In the genomic region with DNA sequence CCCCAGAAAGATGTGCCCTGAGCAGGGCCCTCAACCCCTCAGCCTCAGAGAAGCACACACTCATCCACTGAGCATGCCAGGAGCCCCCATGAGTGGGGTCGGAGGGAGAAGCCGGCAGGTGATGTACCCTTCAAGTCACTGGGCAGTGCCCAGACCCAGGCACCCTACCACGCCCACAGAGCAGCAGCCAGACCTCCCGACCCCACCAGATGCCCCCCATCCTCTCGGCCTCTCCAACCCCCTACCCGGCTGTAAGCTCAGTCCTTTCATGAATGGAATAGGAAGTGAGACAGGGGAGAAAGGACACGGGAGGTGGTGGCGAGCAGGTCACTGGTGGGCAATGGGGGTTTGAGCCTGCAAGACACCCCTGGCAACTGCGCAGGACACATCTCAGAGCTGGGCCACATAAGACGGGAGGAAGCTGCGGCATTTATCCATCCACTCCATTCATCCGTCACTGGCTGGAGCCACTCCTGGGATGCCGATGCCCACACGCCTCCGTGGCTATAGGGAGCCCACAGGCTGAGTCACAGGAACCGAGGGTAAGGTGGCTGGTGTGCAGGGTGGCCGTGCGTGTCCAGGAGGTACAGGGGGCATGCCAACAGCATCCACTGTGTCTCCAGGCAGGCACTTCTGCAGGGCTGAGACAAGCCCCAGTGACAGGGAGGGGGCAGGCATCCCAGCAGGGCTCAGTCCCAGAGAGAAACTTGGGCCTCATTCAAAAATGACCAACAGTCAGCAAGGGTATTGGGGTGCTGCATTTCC, we compare ENCODE assay signal across 30 cellular contexts. TPM values are rescaled to one million over a fixed set of nuclear protein-coding genes. Genes with fewer than 3 reads are reported as not detected.
DNase-seq lines count a peak whose midpoint lies in the region; ATAC-seq, FAIRE-seq and TF ChIP-seq lines count a peak whose summit lies in the region.
"Had no signal": no experiment of that assay in that cellular context is flagged by ENCODE, and none has a peak within 500 bp of the region (broad histone marks: within the 10 kb centered on the region; RNA-seq: fewer than 3 reads in every experiment).

No MANE protein-coding gene starts in this region.

- no peak overlapping the region for H2AFZ ChIP-seq in trophoblast cell (ENCODE audit: insufficient read depth, low read length, poor library complexity)

- no peaks in the 10 kb centered on the region for H3K79me2 ChIP-seq in trophoblast cell (ENCODE audit: control insufficient read depth, insufficient read depth, low read length, poor library complexity)

- no peak overlapping the region for H3K18ac ChIP-seq in trophoblast cell (ENCODE audit: low read length)

- H3K27me3 ChIP-seq in layer of hippocampus (ENCODE audit: control insufficient read depth, insufficient read depth, low read length), result no peaks in the 10 kb centered on the region
- no peaks in the 10 kb centered on the region for H3K27me3 ChIP-seq in trophoblast cell (ENCODE audit: insufficient read depth, low read length)
- peaks cover 5% of the 10 kb centered on the region for H3K27me3 ChIP-seq in upper lobe of right lung
- H3K27me3 ChIP-seq: BLaER1 treated with 17β-estradiol and CSF1 and Interleukin-3, amounts not matched to agents 10 nM and 100 nM had no signal

- no peak overlapping the region for H3K4me2 ChIP-seq in trophoblast cell (ENCODE audit: low read length)
- H3K4me2 ChIP-seq: A549; BLaER1 treated with 17β-estradiol and CSF1 and Interleukin-3, amounts not matched to agents 10 nM and 100 nM; KMS-11 had no signal

- TF ChIP-seq CTCF in upper lobe of right lung (IDR thresholded peaks at IDR 0.05), result no peak

- no peak overlapping the region for H2AK5ac ChIP-seq in trophoblast cell (ENCODE audit: low read length)

- H3K4me3 ChIP-seq in trophoblast cell (ENCODE audit: low read depth, low read length), result no peak overlapping the region
- no peak overlapping the region for H3K4me3 ChIP-seq in upper lobe of right lung
- H3K4me3 ChIP-seq: A549; BLaER1 treated with 17β-estradiol and CSF1 and Interleukin-3, amounts not matched to agents 10 nM and 100 nM had no signal

- H3K9me3 ChIP-seq in trophoblast cell (ENCODE audit: insufficient read depth, low read depth, low read length) (peaks cover 2% of the 10 kb centered on the region), upper lobe of right lung (no peaks in the 10 kb centered on the region)
- H3K9me3 ChIP-seq: A549; BLaER1 treated with 17β-estradiol and CSF1 and Interleukin-3, amounts not matched to agents 10 nM and 100 nM had no signal

- peak overlapping the region; percentile 19 for H4K12ac ChIP-seq in trophoblast cell (ENCODE audit: low read depth, low read length)

- no peak overlapping the region for H2BK12ac ChIP-seq in trophoblast cell (ENCODE audit: low read length)

- H2BK5ac ChIP-seq in trophoblast cell (ENCODE audit: low read depth, low read length, poor library complexity), result no peak overlapping the region

- no peak for ATAC-seq in upper lobe of right lung
- ATAC-seq in HG02642 (IDR thresholded peaks at IDR 0.05; ENCODE audit: poor library complexity, unreplicated experiment), result no peak
- ATAC-seq: A549, Panc1 had no signal

- no peak overlapping the region for H3K23ac ChIP-seq in trophoblast cell (ENCODE audit: low read length)

- no CpG with 5 or more reads among the region's 18 CpGs for WGBS in trophoblast cell (ENCODE audit: extremely low coverage, insufficient coverage, insufficient read length)

- DNase-seq in caudate nucleus (lab: John Stamatoyannopoulos, UW), result peak in 3 of 61 donors; percentile 10 to 31 (median 23)
- DNase-seq in trophoblast cell, result no peak
- DNase-seq in upper lobe of right lung, result peak; percentile 43
- no peak for DNase-seq in frontal cortex (ENCODE audit: low spot score in 2 of 2)
- DNase-seq in NCI-H2227 treated with DMSO at 0.1 percent for 48 hours (lab: John Stamatoyannopoulos, UW), result no peak
- DNase-seq in NCI-H2196 treated with DMSO at 0.1 percent for 48 hours (lab: John Stamatoyannopoulos, UW; ENCODE audit: unreplicated experiment), result no peak
- DNase-seq: AML-193; CD4-positive, alpha-beta T cell; H9; HFFc6; NCI-H1048; NCI-H1417; NCI-H1694; NCI-H2029 treated with DMSO at 0.1 percent for 48 hours; NCI-H226; NCI-H510A; NCI-H69; SHP77 had no signal

- intact Hi-C loops in upper lobe of right lung (cut with DNase I), result no loop called here

- no peak overlapping the region for H3K9ac ChIP-seq in trophoblast cell (ENCODE audit: low read length)
- H3K9ac ChIP-seq: BLaER1 treated with 17β-estradiol and CSF1 and Interleukin-3, amounts not matched to agents 10 nM and 100 nM; KMS-11 had no signal

- H3K4me1 ChIP-seq in trophoblast cell (ENCODE audit: control insufficient read depth in 1 of 2, insufficient read depth in 2 of 2, low read length in 2 of 2) (no peaks in the 10 kb centered on the region), upper lobe of right lung (no peaks in the 10 kb centered on the region)
- H3K4me1 ChIP-seq: A549; BLaER1 treated with 17β-estradiol and CSF1 and Interleukin-3, amounts not matched to agents 10 nM and 100 nM had no signal

- no peak overlapping the region for H4K8ac ChIP-seq in trophoblast cell (ENCODE audit: low read depth, low read length)

- no peak overlapping the region for H3K14ac ChIP-seq in trophoblast cell (ENCODE audit: low read length)

- peak overlapping the region; percentile 93 for H3K27ac ChIP-seq in caudate nucleus (ENCODE audit: low read depth, low read length)
- peak overlapping the region; percentile 97 for H3K27ac ChIP-seq in layer of hippocampus (ENCODE audit: low read depth, low read length)
- no peak overlapping the region for H3K27ac ChIP-seq in trophoblast cell (ENCODE audit: low read depth, low read length)
- no peak overlapping the region for H3K27ac ChIP-seq in upper lobe of right lung
- H3K27ac ChIP-seq: A549; BLaER1 treated with 17β-estradiol and CSF1 and Interleukin-3, amounts not matched to agents 10 nM and 100 nM; HL-60; KMS-11; RWPE1 had no signal

- no peak overlapping the region for H4K91ac ChIP-seq in trophoblast cell (ENCODE audit: low read depth, low read length)

- no peak for FAIRE-seq in frontal cortex (lab: Jason Lieb, UNC)
- FAIRE-seq: A549, D721Med had no signal

- no peak overlapping the region for H2BK120ac ChIP-seq in trophoblast cell (ENCODE audit: insufficient read depth, low read length, poor library complexity)

- H3K4ac ChIP-seq in trophoblast cell (ENCODE audit: low read depth, low read length), result no peak overlapping the region

- no peaks in the 10 kb centered on the region for H3K79me1 ChIP-seq in trophoblast cell (ENCODE audit: low read length)

- no peaks in the 10 kb centered on the region for H3K36me3 ChIP-seq in trophoblast cell (ENCODE audit: control insufficient read depth in 1 of 2, insufficient read depth in 2 of 2, low read length in 2 of 2)
- no peaks in the 10 kb centered on the region for H3K36me3 ChIP-seq in upper lobe of right lung
- H3K36me3 ChIP-seq: BLaER1 treated with 17β-estradiol and CSF1 and Interleukin-3, amounts not matched to agents 10 nM and 100 nM had no signal

RNA-seq across cellular contexts. Expression of gene VSTM2B, which starts 23.8 kb away (rescaled TPM):
- 0.57 and 0.62 TPM in 2 replicates for polyA plus RNA-seq in trophoblast cell (2013)
- not detected for total RNA-seq in upper lobe of right lung
- total RNA-seq in frontal cortex, result 28.9 TPM
- total RNA-seq: CD4-positive, alpha-beta T cell; Daoy; HFFc6; SK-MEL-5 had no signal
- polyA plus RNA-seq: A549, IgD-negative memory B cell had no signal

Comparison
In these comparisons a context has a peak if more than half of its experiments do, and no peak if none do; other contexts are left out.
1. H3K27ac ChIP-seq: peak in caudate nucleus (single experiment) and layer of hippocampus (single experiment); none in trophoblast cell (single experiment) and upper lobe of right lung (single experiment).
2. RNA of gene VSTM2B, which starts 23.8 kb away (total RNA-seq): 28.9 TPM in frontal cortex (single experiment); not detected in upper lobe of right lung (single experiment); every median in the first group is over 10 times any median in the second.